Comparison of ENCODE assay signal across 8 cellular contexts in the genomic region with DNA sequence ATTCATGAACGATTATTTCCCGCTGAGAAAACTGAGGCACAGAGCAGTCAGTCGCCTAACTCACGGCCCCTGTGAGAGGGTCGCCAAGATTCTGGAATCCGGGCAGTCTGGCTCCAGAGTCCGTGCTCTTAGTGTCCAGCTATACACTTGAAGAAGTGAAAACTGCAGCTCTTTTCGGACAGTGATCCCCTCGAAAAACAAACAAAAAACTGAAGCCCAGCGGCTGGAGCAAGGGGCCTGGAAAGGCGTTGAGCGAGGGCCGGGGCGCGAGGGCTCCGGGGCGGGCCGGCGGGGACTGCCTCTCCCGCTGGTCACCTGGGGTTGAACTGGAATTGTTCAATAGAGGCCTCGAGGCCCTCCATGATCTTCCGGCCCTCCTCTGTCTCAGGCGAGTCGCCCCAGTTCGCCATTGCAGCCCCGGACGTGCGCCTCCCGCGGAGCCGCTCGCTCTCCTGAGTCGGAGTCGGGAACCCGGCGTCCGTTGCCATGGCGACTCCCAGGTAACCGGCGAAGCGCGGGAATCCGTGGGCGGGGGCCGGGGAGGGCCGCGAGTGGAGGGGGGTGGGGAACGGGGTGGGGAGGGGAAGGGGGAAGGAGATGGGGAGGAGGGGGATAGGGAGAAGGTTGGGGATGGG. TPM values are rescaled to one million over a fixed set of nuclear protein-coding genes. Genes with fewer than 3 reads are reported as not detected.
DNase-seq lines count a peak whose midpoint lies in the region; ATAC-seq and TF ChIP-seq lines count a peak whose summit lies in the region.

No MANE protein-coding gene starts in this region.

- H3K79me2 ChIP-seq in GM23338 (replicated peaks; ENCODE audit: insufficient read depth) = no peaks in the 10 kb centered on the region

- peak overlapping the region; percentile 86 for H3K4me3 ChIP-seq in GM23338

- peaks cover 8% of the 10 kb centered on the region; the same call in 2 of the 3 replicates for H3K4me1 Mint-ChIP-seq in GM23338
- H3K4me1 Mint-ChIP-seq in T-helper 1 cell treated with Interleukin-12 subunit alpha and Interleukin-12 subunit beta and Interleukin-4 antibody, amounts not matched to agents 30 μg/mL and 1 μg/mL, for 36 hours (ENCODE audit: low read depth) = peaks cover 36% of the 10 kb centered on the region

- H3K4me2 ChIP-seq in GM23338 = peak overlapping the region; percentile 95

- H3K36me3 ChIP-seq in GM23338 (ENCODE audit: insufficient read depth) = no peaks in the 10 kb centered on the region

- peak overlapping the region; percentile 99 for H2AFZ ChIP-seq in GM23338

- no peak for TF ChIP-seq CTCF in GM23338 (conservative IDR thresholded peaks at IDR 0.05; ENCODE audit: low read depth in 2 of 2)

- peak overlapping the region; percentile 90 for H3K4me3 Mint-ChIP-seq in GM23338
- peak overlapping the region; percentile 88 for H3K4me3 Mint-ChIP-seq in T-helper 1 cell treated with Interleukin-12 subunit alpha and Interleukin-12 subunit beta and Interleukin-4 antibody, amounts not matched to agents 30 μg/mL and 1 μg/mL, for 36 hours

- H3F3A ChIP-seq in GM23338 (replicated peaks; ENCODE audit: low read depth) = no peaks in the 10 kb centered on the region

- DNase-seq in GM23338 (ENCODE audit: low spot score) (peak; percentile 90), left kidney (ENCODE audit: low read depth, low spot score) (peak; percentile 95), GDM1 (lab: John Stamatoyannopoulos, UW) (no peak), NOMO-1 treated with DMSO at 0.1 percent for 48 hours (lab: John Stamatoyannopoulos, UW; ENCODE audit: unreplicated experiment) (no peak)
- DNase-seq in central memory CD4-positive, alpha-beta T cell = peak; percentile 18
- peak; percentile 66 for DNase-seq in stimulated activated CD4-positive, alpha-beta T cell treated with anti-CD3 and anti-CD28 coated beads, Interleukin-4, amount 100 ng/mL, for 1 hour

- H3K27me3 ChIP-seq in GM23338 (ENCODE audit: insufficient read depth) = peaks cover 32% of the 10 kb centered on the region

- no peaks in the 10 kb centered on the region for H4K20me1 ChIP-seq in GM23338 (replicated peaks; ENCODE audit: insufficient read depth)

- H3K27ac ChIP-seq in GM23338 (ENCODE audit: low read depth) = no peak overlapping the region

- H3K9me3 Mint-ChIP-seq in GM23338 = no peaks in the 10 kb centered on the region
- H3K9me3 Mint-ChIP-seq in T-helper 1 cell treated with Interleukin-12 subunit alpha and Interleukin-12 subunit beta and Interleukin-4 antibody, amounts not matched to agents 30 μg/mL and 1 μg/mL, for 36 hours = no peaks in the 10 kb centered on the region

- peaks cover 14% of the 10 kb centered on the region for H3K4me1 ChIP-seq in GM23338 (ENCODE audit: insufficient read depth)

- H3K27ac Mint-ChIP-seq in GM23338 = no peak overlapping the region
- no peak overlapping the region for H3K27ac Mint-ChIP-seq in T-helper 1 cell treated with Interleukin-12 subunit alpha and Interleukin-12 subunit beta and Interleukin-4 antibody, amounts not matched to agents 30 μg/mL and 1 μg/mL, for 36 hours

- H3K36me3 Mint-ChIP-seq in GM23338 (ENCODE audit: low read depth) = no peaks in the 10 kb centered on the region
- H3K36me3 Mint-ChIP-seq in T-helper 1 cell treated with Interleukin-12 subunit alpha and Interleukin-12 subunit beta and Interleukin-4 antibody, amounts not matched to agents 30 μg/mL and 1 μg/mL, for 36 hours (ENCODE audit: low read depth) = no peaks in the 10 kb centered on the region

- no peaks in the 10 kb centered on the region for H3K9me2 ChIP-seq in GM23338 (ENCODE audit: insufficient read depth)

- ATAC-seq in GM23338 = peak; percentile 82
- no peak for ATAC-seq in HG03095 (IDR thresholded peaks at IDR 0.05; ENCODE audit: unreplicated experiment)

- H3K27me3 Mint-ChIP-seq in GM23338 (ENCODE audit: insufficient read depth, low read depth, poor library complexity) = peaks cover 11% of the 10 kb centered on the region
- H3K27me3 Mint-ChIP-seq in T-helper 1 cell treated with Interleukin-12 subunit alpha and Interleukin-12 subunit beta and Interleukin-4 antibody, amounts not matched to agents 30 μg/mL and 1 μg/mL, for 36 hours (ENCODE audit: low read depth) = no peaks in the 10 kb centered on the region

TF ChIP-seq in GM23338, 12 proteins besides CTCF, POLR2A, EP300 and RAD21:
- TF ChIP-seq, protein P1, sequence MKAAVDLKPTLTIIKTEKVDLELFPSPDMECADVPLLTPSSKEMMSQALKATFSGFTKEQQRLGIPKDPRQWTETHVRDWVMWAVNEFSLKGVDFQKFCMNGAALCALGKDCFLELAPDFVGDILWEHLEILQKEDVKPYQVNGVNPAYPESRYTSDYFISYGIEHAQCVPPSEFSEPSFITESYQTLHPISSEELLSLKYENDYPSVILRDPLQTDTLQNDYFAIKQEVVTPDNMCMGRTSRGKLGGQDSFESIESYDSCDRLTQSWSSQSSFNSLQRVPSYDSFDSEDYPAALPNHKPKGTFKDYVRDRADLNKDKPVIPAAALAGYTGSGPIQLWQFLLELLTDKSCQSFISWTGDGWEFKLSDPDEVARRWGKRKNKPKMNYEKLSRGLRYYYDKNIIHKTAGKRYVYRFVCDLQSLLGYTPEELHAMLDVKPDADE (IDR thresholded peaks at IDR 0.05) = no peak
- peak; percentile 31 for TF ChIP-seq EZH2 (IDR thresholded peaks at IDR 0.05; ENCODE audit: low read depth, unreplicated experiment)

RNA-seq across cellular contexts. Expression of a gene that starts 0.9 kb away (rescaled TPM):
- not detected in 2 replicates for total RNA-seq in GM23338 (2014; rRNA removed; shearing (Covaris generic))
- polyA plus RNA-seq in GM23338 (2016; fragmentation: Nextera tagmentation; extraction: Ambion mirVana) = 0.16 TPM in 2 replicates

Comparison
In these comparisons a context has a peak if more than half of its experiments do, and no peak if none do; other contexts are left out.
1. DNase-seq: peak in GM23338 (single experiment), central memory CD4-positive, alpha-beta T cell (single experiment), left kidney (single experiment) and stimulated activated CD4-positive, alpha-beta T cell treated with anti-CD3 and anti-CD28 coated beads, Interleukin-4, amount 100 ng/mL, for 1 hour (single experiment); none in GDM1 (single experiment) and NOMO-1 treated with DMSO at 0.1 percent for 48 hours (single experiment).